19 cellular contexts compared by ENCODE assay signal in genomic region chr14:100676089-100676685, GRCh38. TPM values are rescaled to one million over a fixed set of nuclear protein-coding genes. Genes with fewer than 3 reads are reported as not detected.
A peak's percentile ranks its signal among the peaks of the same experiment; 100 is the strongest.
DNase-seq lines count a peak whose midpoint lies in the region; ATAC-seq, FAIRE-seq and TF ChIP-seq lines count a peak whose summit lies in the region.
"Had no signal": no experiment of that assay in that cellular context is flagged by ENCODE, and none has a peak within 500 bp of the region (broad histone marks: within the 10 kb centered on the region; RNA-seq: fewer than 3 reads in every experiment).

No MANE protein-coding gene starts in this region.

- H3K27me3 ChIP-seq in CD8-positive, alpha-beta memory T cell (ENCODE audit: insufficient read depth, low read length, poor library complexity, severe bottlenecking): no peaks in the 10 kb centered on the region
- H3K27me3 ChIP-seq in endothelial cell of umbilical vein (ENCODE audit: control insufficient read depth in 2 of 2, insufficient read depth in 2 of 2, low read length in 2 of 2) (peaks cover 3 to 7% of the 10 kb centered on the region in 2 experiments), osteoblast (ENCODE audit: insufficient read depth, low read length) (peaks cover 15% of the 10 kb centered on the region)
- peaks cover 28% of the 10 kb centered on the region for H3K27me3 ChIP-seq in CD4-positive, alpha-beta T cell (ENCODE audit: control insufficient read depth, insufficient read depth, low read length)
- H3K27me3 ChIP-seq: right atrium auricular region had no signal

- peaks cover 0 to 8% (median 4%) of the 10 kb centered on the region in 3 donors for H3K4me1 Mint-ChIP-seq in CD8-positive, alpha-beta memory T cell
- H3K4me1 Mint-ChIP-seq in Calu3 (ENCODE audit: low read depth, unreplicated experiment): peaks cover 22% of the 10 kb centered on the region
- no peaks in the 10 kb centered on the region for H3K4me1 Mint-ChIP-seq in CD4-positive, alpha-beta T cell (ENCODE audit: low read depth)

- FAIRE-seq in endothelial cell of umbilical vein (lab: Jason Lieb, UNC): no peak
- FAIRE-seq: D721Med had no signal

- no peak overlapping the region for H3K4me3 Mint-ChIP-seq in CD8-positive, alpha-beta memory T cell
- no peak overlapping the region for H3K4me3 Mint-ChIP-seq in Calu3 (ENCODE audit: low read depth, unreplicated experiment)
- no peak overlapping the region for H3K4me3 Mint-ChIP-seq in CD4-positive, alpha-beta T cell
- H3K4me3 Mint-ChIP-seq: stimulated activated naive CD8-positive, alpha-beta T cell treated with anti-CD3 and anti-CD28 coated beads, Interleukin-15, Interleukin-2, amounts not matched to agents 100 ng/mL and 50 ng/mL, for 24 hours had no signal

- H3K79me2 ChIP-seq in endothelial cell of umbilical vein (ENCODE audit: control insufficient read depth, insufficient read depth, low read length) (no peaks in the 10 kb centered on the region), osteoblast (ENCODE audit: insufficient read depth, low read length) (no peaks in the 10 kb centered on the region)

- no peak overlapping the region for H3K4me2 ChIP-seq in endothelial cell of umbilical vein (ENCODE audit: insufficient read depth, low read length)
- no peak overlapping the region for H3K4me2 ChIP-seq in osteoblast (ENCODE audit: insufficient read depth, low read length)

- H2AFZ ChIP-seq in endothelial cell of umbilical vein (ENCODE audit: low read depth, low read length): peak overlapping the region; percentile 55
- H2AFZ ChIP-seq in osteoblast (ENCODE audit: low read length): no peak overlapping the region

- no peak for TF ChIP-seq CTCF in endothelial cell of umbilical vein (IDR thresholded peaks at IDR 0.05; ENCODE audit: extremely low read depth in 1 of 2, insufficient read depth in 1 of 2, low read depth in 1 of 2, low read length in 2 of 2)
- TF ChIP-seq CTCF in osteoblast (IDR thresholded peaks at IDR 0.05; ENCODE audit: extremely low read depth, low read depth, low read length): no peak
- TF ChIP-seq CTCF in Calu3 (IDR thresholded peaks at IDR 0.05; ENCODE audit: unreplicated experiment): no peak
- no peak for TF ChIP-seq CTCF in CD4-positive, alpha-beta T cell (IDR thresholded peaks at IDR 0.05)

- H3K27me3 Mint-ChIP-seq in CD8-positive, alpha-beta memory T cell: peaks cover 33 to 38% of the 10 kb centered on the region in 2 donors
- peaks cover 44% of the 10 kb centered on the region for H3K27me3 Mint-ChIP-seq in Calu3 (ENCODE audit: unreplicated experiment)
- H3K27me3 Mint-ChIP-seq in CD4-positive, alpha-beta T cell: peaks cover 41% of the 10 kb centered on the region

- POLR2A ChIA-PET in CD8-positive, alpha-beta memory T cell (lab: Charles Lee): no interaction called here
- POLR2A ChIA-PET in endothelial cell of umbilical vein (lab: Charles Lee): interaction anchor here (2.7 kb wide), 1 partner anchor 17 kb away, joined by 8 read pairs; no protein-coding TSS in a partner anchor
- POLR2A ChIA-PET in CD4-positive, alpha-beta T cell (lab: Charles Lee): no interaction called here

- no peaks in the 10 kb centered on the region for H3K36me3 ChIP-seq in CD8-positive, alpha-beta memory T cell (ENCODE audit: insufficient read depth, low read length)
- H3K36me3 ChIP-seq in endothelial cell of umbilical vein (ENCODE audit: control insufficient read depth in 2 of 2, extremely low read depth in 1 of 2, insufficient read depth in 2 of 2, low read length in 2 of 2) (no peaks in the 10 kb centered on the region), osteoblast (ENCODE audit: insufficient read depth, low read length) (no peaks in the 10 kb centered on the region)
- H3K36me3 ChIP-seq: HAP-1, right atrium auricular region had no signal

- no peak overlapping the region for H3K27ac Mint-ChIP-seq in CD8-positive, alpha-beta memory T cell
- no peak overlapping the region for H3K27ac Mint-ChIP-seq in Calu3 (ENCODE audit: unreplicated experiment)
- no peak overlapping the region for H3K27ac Mint-ChIP-seq in CD4-positive, alpha-beta T cell
- H3K27ac Mint-ChIP-seq: stimulated activated naive CD8-positive, alpha-beta T cell treated with anti-CD3 and anti-CD28 coated beads, Interleukin-15, Interleukin-2, amounts not matched to agents 100 ng/mL and 50 ng/mL, for 24 hours had no signal

- H4K20me1 ChIP-seq in endothelial cell of umbilical vein (replicated peaks; ENCODE audit: control insufficient read depth, extremely low read depth, insufficient read depth, low read length) (no peaks in the 10 kb centered on the region), osteoblast (ENCODE audit: insufficient read depth, low read length) (no peaks in the 10 kb centered on the region)

- H3K9ac ChIP-seq in endothelial cell of umbilical vein (replicated peaks; ENCODE audit: extremely low read depth, insufficient read depth, low read length): no peak overlapping the region

- H3K9me1 ChIP-seq in endothelial cell of umbilical vein (replicated peaks; ENCODE audit: control insufficient read depth, extremely low read depth, insufficient read depth, low read length): no peaks in the 10 kb centered on the region

- BruUV-seq in endothelial cell of umbilical vein (replicated peaks; lab: Mats Ljungman, UMichigan) (no TSS peak), Calu3 (replicated peaks; lab: Mats Ljungman, UMichigan) (no TSS peak)

- CTCF ChIA-PET in CD8-positive, alpha-beta memory T cell (lab: Charles Lee): no interaction called here
- CTCF ChIA-PET in endothelial cell of umbilical vein (lab: Charles Lee): interaction anchor here (0.8 to 2.7 kb wide), 7 partner anchors 13 to 292 kb away, joined by 3 to 11 read pairs (median 6); no protein-coding TSS in a partner anchor
- CTCF ChIA-PET in Calu3 (lab: Charles Lee): interaction anchor here (0.9 to 1.7 kb wide), 2 partner anchors 13 to 30 kb away, joined by 3 read pairs; no protein-coding TSS in a partner anchor
- CTCF ChIA-PET in CD4-positive, alpha-beta T cell (lab: Charles Lee): interaction anchor here (1.5 kb wide), 1 partner anchor 30 kb away, joined by 3 read pairs; no protein-coding TSS in a partner anchor

- dilution Hi-C loops in endothelial cell of umbilical vein (cut with MboI; ENCODE audit: extremely low pct_ligation_motif_present, low sequenced_read_pairs): no loop called here

- no peaks in the 10 kb centered on the region for H3K9me3 ChIP-seq in CD8-positive, alpha-beta memory T cell (ENCODE audit: low read length)
- H3K9me3 ChIP-seq in endothelial cell of umbilical vein (replicated peaks; ENCODE audit: control insufficient read depth, insufficient read depth, low read length) (no peaks in the 10 kb centered on the region), osteoblast (ENCODE audit: low read depth, low read length) (no peaks in the 10 kb centered on the region)
- no peaks in the 10 kb centered on the region for H3K9me3 ChIP-seq in CD4-positive, alpha-beta T cell (ENCODE audit: control insufficient read depth, low read length)
- H3K9me3 ChIP-seq: HAP-1, right atrium auricular region had no signal

- no peak for DNase-seq in CD8-positive, alpha-beta memory T cell
- peak; percentile 10 for DNase-seq in OCI-M1 (lab: John Stamatoyannopoulos, UW)
- DNase-seq in endothelial cell of umbilical vein (ENCODE audit: low read depth, low spot score): no peak
- peak; percentile 85 for DNase-seq in osteoblast (ENCODE audit: insufficient read length, low spot score, missing footprints)
- no peak for DNase-seq in NCI-H510A (lab: John Stamatoyannopoulos, UW)
- no peak for DNase-seq in activated effector memory CD4-positive, alpha-beta T cell treated with Interleukin-2 at 50 U/mL for 16 hours
- no peak for DNase-seq in Calu3
- no peak for DNase-seq in CD4-positive, alpha-beta T cell
- DNase-seq: activated naive CD4-positive, alpha-beta T cell treated with Interleukin-2 at 50 U/mL for 16 hours; aorta; hypothalamus; Kasumi-1; kidney glomerular epithelial cell; stimulated activated CD4-positive, alpha-beta T cell treated with anti-CD3 and anti-CD28 coated beads, Interleukin-1b, Interleukin-23, amount 100 ng/mL, for 48 hours had no signal

- TF ChIP-seq POLR2A in endothelial cell of umbilical vein (IDR thresholded peaks at IDR 0.05; ENCODE audit: low read depth, low read length): no peak

- no peaks in the 10 kb centered on the region for H3K9me3 Mint-ChIP-seq in CD8-positive, alpha-beta memory T cell
- no peaks in the 10 kb centered on the region for H3K9me3 Mint-ChIP-seq in Calu3 (ENCODE audit: low read depth, unreplicated experiment)
- H3K9me3 Mint-ChIP-seq in CD4-positive, alpha-beta T cell: no peaks in the 10 kb centered on the region
- H3K9me3 Mint-ChIP-seq: stimulated activated naive CD8-positive, alpha-beta T cell treated with anti-CD3 and anti-CD28 coated beads, Interleukin-15, Interleukin-2, amounts not matched to agents 100 ng/mL and 50 ng/mL, for 24 hours had no signal

- peak overlapping the region; percentile 64 for H3K27ac ChIP-seq in CD8-positive, alpha-beta memory T cell (ENCODE audit: low read depth, low read length)
- H3K27ac ChIP-seq in endothelial cell of umbilical vein (ENCODE audit: insufficient read depth, low read depth, low read length) (no peak overlapping the region), osteoblast (ENCODE audit: low read depth, low read length) (no peak overlapping the region)
- H3K27ac ChIP-seq in CD4-positive, alpha-beta T cell (ENCODE audit: low read depth, low read length): no peak overlapping the region
- H3K27ac ChIP-seq: right atrium auricular region, VCaP had no signal

- ATAC-seq in CD4-positive, alpha-beta T cell (ENCODE audit: poor library complexity): no peak

- no peak overlapping the region for H3K4me3 ChIP-seq in CD8-positive, alpha-beta memory T cell (ENCODE audit: low read length)
- H3K4me3 ChIP-seq in endothelial cell of umbilical vein (replicated peaks in 1 of 3; ENCODE audit: insufficient read depth in 1 of 3, low read depth in 1 of 3, low read length in 3 of 3) (no peak overlapping the region), osteoblast (ENCODE audit: insufficient read depth, low read length) (no peak overlapping the region)
- H3K4me3 ChIP-seq: HAP-1, right atrium auricular region had no signal

- intact Hi-C loops in endothelial cell of umbilical vein (cut with micrococcal nuclease): no loop called here
- intact Hi-C loops in Calu3 (cut with micrococcal nuclease; ENCODE audit: unreplicated experiment): no loop called here
- intact Hi-C loops in CD4-positive, alpha-beta T cell (cut with DNase I, micrococcal nuclease): no loop called here

- H3K36me3 Mint-ChIP-seq in CD8-positive, alpha-beta memory T cell: no peaks in the 10 kb centered on the region
- no peaks in the 10 kb centered on the region for H3K36me3 Mint-ChIP-seq in Calu3 (ENCODE audit: insufficient read depth, unreplicated experiment)
- H3K36me3 Mint-ChIP-seq in CD4-positive, alpha-beta T cell (ENCODE audit: low read depth): no peaks in the 10 kb centered on the region

- no peaks in the 10 kb centered on the region for H3K4me1 ChIP-seq in CD8-positive, alpha-beta memory T cell (ENCODE audit: insufficient read depth, low read length)
- H3K4me1 ChIP-seq in endothelial cell of umbilical vein (ENCODE audit: control insufficient read depth, extremely low read depth, insufficient read depth, low read length): peaks cover 8% of the 10 kb centered on the region
- peaks cover 23% of the 10 kb centered on the region for H3K4me1 ChIP-seq in osteoblast (ENCODE audit: insufficient read depth, low read length)

RNA-seq across cellular contexts. Expression of gene DLK1, which starts 50.5 kb away (rescaled TPM):
- not detected for total RNA-seq in CD8-positive, alpha-beta memory T cell
- polyA plus RNA-seq in CD8-positive, alpha-beta memory T cell: not detected
- total RNA-seq in endothelial cell of umbilical vein (not detected in 2 replicates), osteoblast (not detected in 2 replicates), Calu3 (2022) (not detected in 2 replicates)
- not detected in 2 replicates for polyA plus RNA-seq in endothelial cell of umbilical vein
- not detected in 2 replicates for polyA plus RNA-seq in endothelial cell of umbilical vein (2011; cell fraction: cytosol; rRNA removed)
- not detected in 2 replicates for polyA plus RNA-seq in endothelial cell of umbilical vein (2011; cell fraction: nucleus; rRNA removed)
- polyA plus RNA-seq in endothelial cell of umbilical vein (2012): not detected in 2 replicates
- 8.3 and 11.2 TPM in 2 replicates for polyA minus RNA-seq in endothelial cell of umbilical vein
- not detected for polyA minus RNA-seq in endothelial cell of umbilical vein (2011; cell fraction: cytosol; rRNA and poly(A)+ RNA removed)
- not detected in 2 replicates for polyA minus RNA-seq in endothelial cell of umbilical vein (2011; cell fraction: nucleus; rRNA and poly(A)+ RNA removed)
- not detected for total RNA-seq in CD4-positive, alpha-beta T cell
- total RNA-seq: aorta, right atrium auricular region had no signal

Comparison
In these comparisons a context has a peak if more than half of its experiments do, and no peak if none do; other contexts are left out.
1. DNase-seq: peak in OCI-M1 (single experiment) and osteoblast (single experiment); none in CD8-positive, alpha-beta memory T cell (0 of 5), endothelial cell of umbilical vein (single experiment), NCI-H510A (single experiment), activated effector memory CD4-positive, alpha-beta T cell treated with Interleukin-2 at 50 U/mL for 16 hours (single experiment), Calu3 (single experiment) and CD4-positive, alpha-beta T cell (0 of 10).